Comparison of ENCODE assay signal across 8 cellular contexts in genomic region chr6:33206864-33207568, GRCh38. TPM values are rescaled to one million over a fixed set of nuclear protein-coding genes. Genes with fewer than 3 reads are reported as not detected.
DNase-seq lines count a peak whose midpoint lies in the region; ATAC-seq lines count a peak whose summit lies in the region.

No MANE protein-coding gene starts in this region.

- ATAC-seq in activated CD4-positive, alpha-beta T cell treated with anti-CD3 and anti-CD28 coated beads for 36 hours = no peak
- ATAC-seq in stimulated activated naive CD8-positive, alpha-beta T cell treated with anti-CD3 and anti-CD28 coated beads, Interleukin-15, amount 100 ng/mL, for 72 hours = no peak
- no peak for ATAC-seq in HG03039 (IDR thresholded peaks at IDR 0.05; ENCODE audit: unreplicated experiment)
- ATAC-seq in GM18873 (IDR thresholded peaks at IDR 0.05; ENCODE audit: low FRiP score, unreplicated experiment) = no peak

- H3K36me3 Mint-ChIP-seq in activated CD4-positive, alpha-beta T cell treated with anti-CD3 and anti-CD28 coated beads for 36 hours (ENCODE audit: low read depth) = peaks cover 43% of the 10 kb centered on the region
- H3K36me3 Mint-ChIP-seq in activated CD4-positive, alpha-beta memory T cell treated with anti-CD3 and anti-CD28 coated beads, Interleukin-2, amount 10 ng/mL, durations not matched to agents 7 days and 5 days (ENCODE audit: low read depth) = peaks cover 39% of the 10 kb centered on the region

- DNase-seq in activated CD4-positive, alpha-beta T cell treated with anti-CD3 and anti-CD28 coated beads for 36 hours = peak; percentile 46
- no peak for DNase-seq in activated CD4-positive, alpha-beta T cell treated with anti-CD3 and anti-CD28 coated beads, Interleukin-2, amount 50 U/mL, for 4 hours
- no peak for DNase-seq in activated CD4-positive, alpha-beta memory T cell treated with anti-CD3 and anti-CD28 coated beads, Interleukin-2, amount 10 ng/mL, durations not matched to agents 7 days and 5 days
- DNase-seq in stimulated activated naive CD8-positive, alpha-beta T cell treated with anti-CD3 and anti-CD28 coated beads, Interleukin-15, amount 100 ng/mL, for 72 hours = no peak
- DNase-seq in KG1 (lab: John Stamatoyannopoulos, UW) = no peak

- no peak overlapping the region for H3K27ac Mint-ChIP-seq in activated CD4-positive, alpha-beta T cell treated with anti-CD3 and anti-CD28 coated beads for 36 hours
- H3K27ac Mint-ChIP-seq in activated CD4-positive, alpha-beta memory T cell treated with anti-CD3 and anti-CD28 coated beads, Interleukin-2, amount 10 ng/mL, durations not matched to agents 7 days and 5 days = no peak overlapping the region
- no peak overlapping the region for H3K27ac Mint-ChIP-seq in stimulated activated naive CD8-positive, alpha-beta T cell treated with anti-CD3 and anti-CD28 coated beads, Interleukin-15, amount 100 ng/mL, for 72 hours

- CTCF ChIA-PET in activated CD4-positive, alpha-beta T cell treated with anti-CD3 and anti-CD28 coated beads for 36 hours (lab: Charles Lee) = interaction anchor here (0.6 kb wide), 1 partner anchor 81 kb away, joined by 3 read pairs; no protein-coding TSS in a partner anchor
- CTCF ChIA-PET in activated CD4-positive, alpha-beta memory T cell treated with anti-CD3 and anti-CD28 coated beads, Interleukin-2, amount 10 ng/mL, durations not matched to agents 7 days and 5 days (lab: Charles Lee) = interaction anchor here (2.2 kb wide), 1 partner anchor 42 kb away, joined by 19 read pairs; no protein-coding TSS in a partner anchor

- H3K4me1 Mint-ChIP-seq in activated CD4-positive, alpha-beta T cell treated with anti-CD3 and anti-CD28 coated beads for 36 hours = peaks cover 60% of the 10 kb centered on the region
- peaks cover 60% of the 10 kb centered on the region for H3K4me1 Mint-ChIP-seq in activated CD4-positive, alpha-beta memory T cell treated with anti-CD3 and anti-CD28 coated beads, Interleukin-2, amount 10 ng/mL, durations not matched to agents 7 days and 5 days
- H3K4me1 Mint-ChIP-seq in stimulated activated naive CD8-positive, alpha-beta T cell treated with anti-CD3 and anti-CD28 coated beads, Interleukin-15, amount 100 ng/mL, for 72 hours = peaks cover 81% of the 10 kb centered on the region

- H3K4me3 Mint-ChIP-seq in activated CD4-positive, alpha-beta T cell treated with anti-CD3 and anti-CD28 coated beads for 36 hours = peak overlapping the region; percentile 80
- H3K4me3 Mint-ChIP-seq in activated CD4-positive, alpha-beta memory T cell treated with anti-CD3 and anti-CD28 coated beads, Interleukin-2, amount 10 ng/mL, durations not matched to agents 7 days and 5 days = peak overlapping the region; percentile 80
- H3K4me3 Mint-ChIP-seq in stimulated activated naive CD8-positive, alpha-beta T cell treated with anti-CD3 and anti-CD28 coated beads, Interleukin-15, amount 100 ng/mL, for 72 hours = peak overlapping the region; percentile 96 to 98

- no peaks in the 10 kb centered on the region for H3K27me3 Mint-ChIP-seq in activated CD4-positive, alpha-beta T cell treated with anti-CD3 and anti-CD28 coated beads for 36 hours
- H3K27me3 Mint-ChIP-seq in activated CD4-positive, alpha-beta memory T cell treated with anti-CD3 and anti-CD28 coated beads, Interleukin-2, amount 10 ng/mL, durations not matched to agents 7 days and 5 days = no peaks in the 10 kb centered on the region
- H3K27me3 Mint-ChIP-seq in stimulated activated naive CD8-positive, alpha-beta T cell treated with anti-CD3 and anti-CD28 coated beads, Interleukin-15, amount 100 ng/mL, for 72 hours = no peaks in the 10 kb centered on the region

- intact Hi-C loops in activated CD4-positive, alpha-beta T cell treated with anti-CD3 and anti-CD28 coated beads for 36 hours (cut with DNase I, micrococcal nuclease) = loop anchor here (5.0 to 10.0 kb wide), 7 partner anchors 208 to 1542 kb away; partner anchors contain the start of genes C6orf47 (in 1 of the 2), CLIC1 (in 1 of the 2), CSNK2B (in 1 of the 2) and CUTA (in 1 of the 2)

- peak overlapping the region; percentile 81 for H3K4me3 ChIP-seq in iPS-11a (ENCODE audit: low read depth, low read length)

- POLR2A ChIA-PET in activated CD4-positive, alpha-beta T cell treated with anti-CD3 and anti-CD28 coated beads for 36 hours (lab: Charles Lee) = interaction anchor here (0.7 kb wide), 1 partner anchor 82 kb away, joined by 3 read pairs; the partner anchor contains the start of gene WDR46
- POLR2A ChIA-PET in activated CD4-positive, alpha-beta memory T cell treated with anti-CD3 and anti-CD28 coated beads, Interleukin-2, amount 10 ng/mL, durations not matched to agents 7 days and 5 days (lab: Charles Lee) = interaction anchor here (0.6 to 3.5 kb wide), 4 partner anchors 41 to 222 kb away, joined by 3 to 34 read pairs (median 8); partner anchors contain the start of genes RPS18 and VPS52

- no peaks in the 10 kb centered on the region for H3K9me3 Mint-ChIP-seq in activated CD4-positive, alpha-beta T cell treated with anti-CD3 and anti-CD28 coated beads for 36 hours (ENCODE audit: low read depth)
- no peaks in the 10 kb centered on the region for H3K9me3 Mint-ChIP-seq in activated CD4-positive, alpha-beta memory T cell treated with anti-CD3 and anti-CD28 coated beads, Interleukin-2, amount 10 ng/mL, durations not matched to agents 7 days and 5 days
- H3K9me3 Mint-ChIP-seq in stimulated activated naive CD8-positive, alpha-beta T cell treated with anti-CD3 and anti-CD28 coated beads, Interleukin-15, amount 100 ng/mL, for 72 hours = no peaks in the 10 kb centered on the region

RNA-seq across cellular contexts. Expression of gene RING1, which starts 1.3 kb away (rescaled TPM):
- total RNA-seq in activated CD4-positive, alpha-beta T cell treated with anti-CD3 and anti-CD28 coated beads for 36 hours = 10 to 100 TPM; 28.3 to 39.3 TPM
- total RNA-seq in activated CD4-positive, alpha-beta memory T cell treated with anti-CD3 and anti-CD28 coated beads, Interleukin-2, amount 10 ng/mL, durations not matched to agents 7 days and 5 days = 10 to 100 TPM; 29.7 to 32.1 TPM

RNA-seq across cellular contexts. Expression of gene HSD17B8, which starts 2.6 kb away (rescaled TPM):
- total RNA-seq in activated CD4-positive, alpha-beta T cell treated with anti-CD3 and anti-CD28 coated beads for 36 hours = 10 to 100 TPM; 23.4 to 33.2 TPM
- total RNA-seq in activated CD4-positive, alpha-beta memory T cell treated with anti-CD3 and anti-CD28 coated beads, Interleukin-2, amount 10 ng/mL, durations not matched to agents 7 days and 5 days = 10 to 100 TPM; 11.4 to 13.0 TPM

RNA-seq across cellular contexts. Expression of gene SLC39A7, which starts 6.3 kb away (rescaled TPM):
- total RNA-seq in activated CD4-positive, alpha-beta T cell treated with anti-CD3 and anti-CD28 coated beads for 36 hours = 10 to 100 TPM; 33.0 to 41.8 TPM
- 10 to 100 TPM; 52.8 to 53.8 TPM for total RNA-seq in activated CD4-positive, alpha-beta memory T cell treated with anti-CD3 and anti-CD28 coated beads, Interleukin-2, amount 10 ng/mL, durations not matched to agents 7 days and 5 days

RNA-seq across cellular contexts. Expression of gene RXRB, which starts 6.6 kb away (rescaled TPM):
- 10 to 100 TPM; 41.0 to 45.4 TPM for total RNA-seq in activated CD4-positive, alpha-beta T cell treated with anti-CD3 and anti-CD28 coated beads for 36 hours
- total RNA-seq in activated CD4-positive, alpha-beta memory T cell treated with anti-CD3 and anti-CD28 coated beads, Interleukin-2, amount 10 ng/mL, durations not matched to agents 7 days and 5 days = 10 to 100 TPM; 44.0 to 45.0 TPM

RNA-seq across cellular contexts. Expression of gene COL11A2, which starts 14.7 kb away (rescaled TPM):
- 1 to 10 TPM; 1.9 to 2.0 TPM for total RNA-seq in activated CD4-positive, alpha-beta T cell treated with anti-CD3 and anti-CD28 coated beads for 36 hours
- total RNA-seq in activated CD4-positive, alpha-beta memory T cell treated with anti-CD3 and anti-CD28 coated beads, Interleukin-2, amount 10 ng/mL, durations not matched to agents 7 days and 5 days = under 1 TPM; 0.53 to 0.60 TPM
